ENCODE assay signal across 8 cellular contexts in the genomic region with DNA sequence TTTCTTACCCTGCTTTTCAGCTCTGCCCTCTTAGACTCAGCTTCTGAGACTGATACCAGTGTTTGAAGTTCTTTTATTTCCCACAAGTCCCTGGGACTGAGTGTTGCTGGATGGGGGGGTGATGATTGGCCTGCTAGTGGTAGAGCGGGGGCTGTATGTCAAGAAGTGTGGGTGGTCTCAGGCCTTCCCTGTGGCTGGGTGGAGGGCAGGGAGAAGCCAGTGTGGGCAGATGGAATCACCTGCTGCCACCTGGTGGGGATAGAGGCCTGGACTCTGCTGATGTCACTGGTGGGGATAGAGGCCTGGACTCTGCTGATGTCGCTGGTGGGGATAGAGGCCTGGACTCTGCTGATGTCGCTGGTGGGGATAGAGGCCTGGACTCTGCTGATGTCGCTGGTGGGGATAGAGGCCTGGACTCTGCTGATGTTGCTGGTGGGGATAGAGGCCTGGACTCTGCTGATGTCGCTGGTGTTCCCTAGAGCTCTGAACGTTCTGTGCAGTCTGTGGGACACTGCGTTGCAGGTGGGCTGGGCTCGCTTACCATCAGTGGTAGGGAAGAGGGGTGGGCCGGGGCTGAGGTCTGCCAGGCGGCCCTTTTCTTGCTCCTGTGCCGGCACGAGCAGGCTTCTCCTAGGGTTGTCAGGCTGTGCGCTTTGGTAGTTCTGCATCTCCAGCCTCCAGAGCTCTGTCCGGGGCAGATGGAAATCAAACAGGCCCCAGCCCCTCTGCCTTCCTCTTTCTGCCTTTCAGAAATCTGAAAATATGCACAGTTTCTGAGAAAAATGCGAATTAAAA.
DNase-seq lines count a peak whose midpoint lies in the region; ATAC-seq and TF ChIP-seq lines count a peak whose summit lies in the region.

No MANE protein-coding gene starts in this region.

- peaks cover 49% of the 10 kb centered on the region for H3K4me1 ChIP-seq in DOHH2 (ENCODE audit: control insufficient read depth, low read length)
- H3K4me1 ChIP-seq in SK-N-SH (ENCODE audit: control insufficient read depth in 1 of 2, insufficient read depth in 2 of 2, low read depth in 1 of 2, low read length in 1 of 2): peaks cover 5 to 25% of the 10 kb centered on the region in 2 experiments; a peak in 3 of 4 replicates
- peaks cover 13 to 22% of the 10 kb centered on the region in 2 donors for H3K4me1 ChIP-seq in thyroid gland

- no peak overlapping the region for H3K4me3 Mint-ChIP-seq in HFFc6

- peaks cover 15% of the 10 kb centered on the region for H3K36me3 Mint-ChIP-seq in HFFc6 (ENCODE audit: low read depth)

- peak overlapping the region; percentile 54 for H3K27ac Mint-ChIP-seq in HFFc6

- CTCF ChIA-PET in SK-N-SH (lab: Yijun Ruan, JAX): interaction anchor here (0.7 to 5.9 kb wide), 9 partner anchors 8 to 167 kb away, joined by 3 to 48 read pairs (median 5); no protein-coding TSS in a partner anchor

- H3K27me3 Mint-ChIP-seq in HFFc6 (ENCODE audit: insufficient read depth): peaks cover 2% of the 10 kb centered on the region; the same call in 1 of the 2 replicates

- peaks cover 94% of the 10 kb centered on the region for H3K79me2 ChIP-seq in DOHH2 (ENCODE audit: control insufficient read depth, low read length)
- peaks cover 85% of the 10 kb centered on the region for H3K79me2 ChIP-seq in SK-N-SH (ENCODE audit: insufficient read depth)

- peak; percentile 63 for TF ChIP-seq RAD21 in SK-N-SH (IDR thresholded peaks at IDR 0.05; ENCODE audit: low read length)

- TF ChIP-seq POLR2A in thyroid gland (IDR thresholded peaks at IDR 0.05): no peak

- H4K20me1 ChIP-seq in DOHH2 (ENCODE audit: control insufficient read depth, insufficient read depth, low read depth, low read length) (peaks cover 54% of the 10 kb centered on the region), SK-N-SH (ENCODE audit: insufficient read depth) (peaks cover 71% of the 10 kb centered on the region)

- POLR2A ChIA-PET in SK-N-SH (lab: Yijun Ruan, JAX): no interaction called here

- H3K27ac ChIP-seq in DOHH2 (ENCODE audit: low read depth, low read length) (no peak overlapping the region), SK-N-SH (ENCODE audit: low read depth in 2 of 2, low read length in 1 of 2) (no peak overlapping the region; a peak in 1 of 4 replicates), caudate nucleus (ENCODE audit: low read depth, low read length) (peak overlapping the region; percentile 44), thyroid gland (peak overlapping the region in 1 of 3 donors; percentile 10)

- no peak for TF ChIP-seq EP300 in SK-N-SH (IDR thresholded peaks at IDR 0.05; ENCODE audit: borderline replicate concordance in 1 of 2, low read depth in 1 of 2, low read length in 1 of 2)

- no peak for DNase-seq in HFFc6
- DNase-seq in SK-N-SH: peak; percentile 61
- DNase-seq in caudate nucleus (lab: John Stamatoyannopoulos, UW): peak in 12 of 61 donors; percentile 22 to 64 (median 42)
- peak; percentile 36 to 65 for DNase-seq in lung microvascular endothelial cell (ENCODE audit: low read depth in 2 of 2)
- DNase-seq in thyroid gland: peak; percentile 47 to 49
- no peak for DNase-seq in MG63

- peaks cover 41% of the 10 kb centered on the region for H3K4me1 Mint-ChIP-seq in HFFc6 (ENCODE audit: low read depth)

- H3F3A ChIP-seq in DOHH2 (ENCODE audit: control insufficient read depth, insufficient read depth): no peaks in the 10 kb centered on the region; the same call in 1 of the 2 replicates
- no peaks in the 10 kb centered on the region for H3F3A ChIP-seq in SK-N-SH (replicated peaks; ENCODE audit: insufficient read depth)

- H3K9me3 ChIP-seq in DOHH2 (ENCODE audit: control insufficient read depth, insufficient read depth, low read length) (no peaks in the 10 kb centered on the region), SK-N-SH (no peaks in the 10 kb centered on the region), thyroid gland (no peaks in the 10 kb centered on the region), MG63 (no peaks in the 10 kb centered on the region)

- ATAC-seq in HG03378 (IDR thresholded peaks at IDR 0.05; ENCODE audit: unreplicated experiment): no peak

- H3K27me3 ChIP-seq in DOHH2 (ENCODE audit: control insufficient read depth, low read length) (no peaks in the 10 kb centered on the region), SK-N-SH (ENCODE audit: insufficient read depth) (no peaks in the 10 kb centered on the region), thyroid gland (no peaks in the 10 kb centered on the region), MG63 (no peaks in the 10 kb centered on the region)

- H3K4me2 ChIP-seq in DOHH2 (ENCODE audit: low read length): peak overlapping the region; percentile 37; the same call in 1 of the 2 replicates
- H3K4me2 ChIP-seq in SK-N-SH: no peak overlapping the region

- H3K4me3 ChIP-seq in DOHH2 (ENCODE audit: low read length) (no peak overlapping the region), SK-N-SH (ENCODE audit: low read depth in 2 of 2, low read length in 1 of 2) (no peak overlapping the region), thyroid gland (replicated peaks in 1 of 3) (no peak overlapping the region), MG63 (no peak overlapping the region)

- H3K36me3 ChIP-seq in DOHH2 (ENCODE audit: control insufficient read depth, low read length) (peaks cover 80% of the 10 kb centered on the region), SK-N-SH (replicated peaks in 1 of 2; ENCODE audit: control insufficient read depth in 1 of 2, insufficient read depth in 2 of 2, low read length in 1 of 2) (peaks cover 3 to 8% of the 10 kb centered on the region in 2 experiments), thyroid gland (no peaks in the 10 kb centered on the region), MG63 (peaks cover 3% of the 10 kb centered on the region; the same call in 1 of the 2 replicates)

- H3K9ac ChIP-seq in SK-N-SH: no peak overlapping the region

- peak; percentile 63 for TF ChIP-seq CTCF in DOHH2 (IDR thresholded peaks at IDR 0.05; ENCODE audit: low read depth, low read length, poor library complexity, severe bottlenecking)
- peak; percentile 73 for TF ChIP-seq CTCF in HFFc6 (IDR thresholded peaks at IDR 0.05)
- peak; percentile 43 for TF ChIP-seq CTCF in SK-N-SH (IDR thresholded peaks at IDR 0.05)
- peak in 3 of 6 experiments; percentile 41 to 58 (median 48) for TF ChIP-seq CTCF in thyroid gland (IDR thresholded peaks at IDR 0.05)

- intact Hi-C loops in thyroid gland (cut with DNase I): loop anchor here (5.0 to 10.0 kb wide), 2 partner anchors 62 to 149 kb away; no protein-coding TSS in a partner anchor

- 83% methylated on average over 9 of the region's 15 CpGs for WGBS in SK-N-SH (ENCODE audit: low lambda C conversion rate)
- 85 to 87% methylated on average over 13 to 15 of the region's 15 CpGs for WGBS in thyroid gland, 2 donors

- H3K9me3 Mint-ChIP-seq in HFFc6: no peaks in the 10 kb centered on the region

- H3K9me2 ChIP-seq in DOHH2 (replicated peaks; ENCODE audit: control insufficient read depth, low read length): no peaks in the 10 kb centered on the region
- H3K9me2 ChIP-seq in SK-N-SH: no peaks in the 10 kb centered on the region

- no peak overlapping the region for H2AFZ ChIP-seq in SK-N-SH (ENCODE audit: low read depth)

TF ChIP-seq in SK-N-SH, 30 proteins besides CTCF, POLR2A, EP300 and RAD21:
- TF ChIP-seq SMC3 (IDR thresholded peaks at IDR 0.05; ENCODE audit: low read depth, low read length) (peak; percentile 61), NRF1 (IDR thresholded peaks at IDR 0.05; ENCODE audit: low read depth, low read length) (no peak)

Comparison
In these comparisons a context has a peak if more than half of its experiments do, and no peak if none do; other contexts are left out.
1. DNase-seq: peak in SK-N-SH (single experiment), lung microvascular endothelial cell (2 of 2) and thyroid gland (2 of 2); none in HFFc6 (single experiment) and MG63 (single experiment).